Comparison of ENCODE assay signal across 25 cellular contexts in genomic region chr14:104356738-104357688, GRCh38.
A peak's percentile ranks its signal among the peaks of the same experiment; 100 is the strongest.
DNase-seq lines count a peak whose midpoint lies in the region; ATAC-seq and TF ChIP-seq lines count a peak whose summit lies in the region.
"Had no signal": no experiment of that assay in that cellular context is flagged by ENCODE, and none has a peak within 500 bp of the region (broad histone marks: within the 10 kb centered on the region; RNA-seq: fewer than 3 reads in every experiment).

No MANE protein-coding gene starts in this region.

- H3K27me3 ChIP-seq in endodermal cell (ENCODE audit: control insufficient read depth, insufficient read depth, low read length, poor library complexity, severe bottlenecking) = no peaks in the 10 kb centered on the region
- H3K27me3 ChIP-seq: ascending aorta, cardiac muscle cell, testis had no signal

- no peak for ATAC-seq in HG02852 (IDR thresholded peaks at IDR 0.05; ENCODE audit: unreplicated experiment)
- ATAC-seq: activated CD8-positive, alpha-beta T cell treated with anti-CD3 and anti-CD28 coated beads for 36 hours; effector memory CD8-positive, alpha-beta T cell had no signal

- H3K4me3 Mint-ChIP-seq in CD14-positive monocyte (no peak overlapping the region), endodermal cell (no peak overlapping the region)
- H3K4me3 Mint-ChIP-seq: activated CD8-positive, alpha-beta T cell treated with anti-CD3 and anti-CD28 coated beads for 36 hours; activated naive CD4-positive, alpha-beta T cell treated with anti-CD3 and anti-CD28 coated beads, Interleukin-2, amount 50 U/mL, for 24 hours; CD4-positive, alpha-beta T cell; effector memory CD8-positive, alpha-beta T cell; nephron progenitor cell had no signal

- H3K4me1 Mint-ChIP-seq in CD14-positive monocyte (no peaks in the 10 kb centered on the region), endodermal cell (no peaks in the 10 kb centered on the region)
- H3K4me1 Mint-ChIP-seq: activated naive CD4-positive, alpha-beta T cell treated with anti-CD3 and anti-CD28 coated beads, Interleukin-2, amount 50 U/mL, for 24 hours had no signal

- no peaks in the 10 kb centered on the region for H3K9me3 ChIP-seq in endodermal cell (ENCODE audit: control insufficient read depth, low read length)
- H3K9me3 ChIP-seq: ascending aorta, testis had no signal

- H3K36me3 ChIP-seq in endodermal cell (ENCODE audit: control insufficient read depth, insufficient read depth, low read length) = no peaks in the 10 kb centered on the region
- H3K36me3 ChIP-seq: ascending aorta, cardiac muscle cell had no signal

- H3K27me3 Mint-ChIP-seq in CD14-positive monocyte (ENCODE audit: low read depth in 3 of 3) (peaks cover 0 to 2% (median 2%) of the 10 kb centered on the region in 3 donors), endodermal cell (ENCODE audit: insufficient read depth) (no peaks in the 10 kb centered on the region)
- H3K27me3 Mint-ChIP-seq: activated CD8-positive, alpha-beta T cell treated with anti-CD3 and anti-CD28 coated beads for 36 hours; activated naive CD4-positive, alpha-beta T cell treated with anti-CD3 and anti-CD28 coated beads, Interleukin-2, amount 50 U/mL, for 24 hours had no signal

- TF ChIP-seq CTCF in CD14-positive monocyte (IDR thresholded peaks at IDR 0.05) (no peak), endodermal cell (conservative IDR thresholded peaks at IDR 0.05) (no peak)

- WGBS in endodermal cell (ENCODE audit: insufficient coverage in 1 of 2, insufficient read length in 1 of 2), 2 experiments = 93 to 95% methylated on average over 26 to 30 of the region's 30 CpGs

- H3K4me1 ChIP-seq in endodermal cell (ENCODE audit: control insufficient read depth, insufficient read depth, low read length) = no peaks in the 10 kb centered on the region
- H3K4me1 ChIP-seq: ascending aorta, testis had no signal

- no peak overlapping the region for H3K4me3 ChIP-seq in endodermal cell (ENCODE audit: low read length)
- H3K4me3 ChIP-seq: ascending aorta, cardiac muscle cell, testis had no signal

- H3K36me3 Mint-ChIP-seq in CD14-positive monocyte (no peaks in the 10 kb centered on the region), endodermal cell (ENCODE audit: low read depth) (no peaks in the 10 kb centered on the region)
- H3K36me3 Mint-ChIP-seq: activated naive CD4-positive, alpha-beta T cell treated with anti-CD3 and anti-CD28 coated beads, Interleukin-2, amount 50 U/mL, for 24 hours had no signal

- intact Hi-C loops in CD14-positive monocyte (cut with micrococcal nuclease) (no loop called here), posterior vena cava (cut with DNase I) (no loop called here)

- H3K9me3 Mint-ChIP-seq in CD14-positive monocyte (peaks cover 1 to 7% (median 3%) of the 10 kb centered on the region in 7 donors), endodermal cell (no peaks in the 10 kb centered on the region)
- H3K9me3 Mint-ChIP-seq: activated CD8-positive, alpha-beta T cell treated with anti-CD3 and anti-CD28 coated beads for 36 hours; activated naive CD4-positive, alpha-beta T cell treated with anti-CD3 and anti-CD28 coated beads, Interleukin-2, amount 50 U/mL, for 24 hours; CD4-positive, alpha-beta T cell; effector memory CD8-positive, alpha-beta T cell had no signal

- H3K27ac ChIP-seq in endodermal cell (ENCODE audit: low read depth, low read length) = no peak overlapping the region
- H3K27ac ChIP-seq: ascending aorta, cardiac muscle cell, testis had no signal

- peak; percentile 7 for DNase-seq in activated CD8-positive, alpha-beta memory T cell treated with anti-CD3 and anti-CD28 coated beads, Interleukin-2, amount 50 U/mL, for 4 hours
- no peak for DNase-seq in activated CD8-positive, alpha-beta memory T cell treated with anti-CD3 and anti-CD28 coated beads for 24 hours
- peak; percentile 27 for DNase-seq in CD14-positive monocyte (ENCODE audit: low spot score)
- peak; percentile 40 for DNase-seq in endodermal cell
- peak; percentile 68 for DNase-seq in posterior vena cava (ENCODE audit: low spot score)
- no peak for DNase-seq in NCI-H2227 treated with DMSO at 0.1 percent for 48 hours (lab: John Stamatoyannopoulos, UW)
- DNase-seq in kidney glomerular epithelial cell (lab: John Stamatoyannopoulos, UW) = no peak
- DNase-seq: 8988T; activated CD8-positive, alpha-beta T cell treated with anti-CD3 and anti-CD28 coated beads for 36 hours; activated T-cell treated with anti-CD3 and anti-CD28 coated beads for 4 hours; cortex of kidney; effector memory CD8-positive, alpha-beta T cell; mammary epithelial cell; NCI-H1092 treated with DMSO at 0.1 percent for 48 hours; NCI-H187 treated with DMSO at 0.1 percent for 48 hours; NCI-H526 treated with DMSO at 0.1 percent for 48 hours; nephron progenitor cell; stimulated activated naive CD4-positive, alpha-beta T cell; testis had no signal

- H3K27ac Mint-ChIP-seq in CD14-positive monocyte (peak overlapping the region in 1 of 7 donors; percentile 72), endodermal cell (no peak overlapping the region)
- H3K27ac Mint-ChIP-seq: activated CD8-positive, alpha-beta T cell treated with anti-CD3 and anti-CD28 coated beads for 36 hours; activated naive CD4-positive, alpha-beta T cell treated with anti-CD3 and anti-CD28 coated beads, Interleukin-2, amount 50 U/mL, for 24 hours; CD4-positive, alpha-beta T cell; nephron progenitor cell; progenitor cell of endocrine pancreas had no signal

- no peak overlapping the region for H3K9ac ChIP-seq in endodermal cell (ENCODE audit: extremely low read depth, low read length, poor library complexity, severe bottlenecking)

Comparison
In these comparisons a context has a peak if more than half of its experiments do, and no peak if none do; other contexts are left out.
1. DNase-seq: peak in activated CD8-positive, alpha-beta memory T cell treated with anti-CD3 and anti-CD28 coated beads, Interleukin-2, amount 50 U/mL, for 4 hours (single experiment), CD14-positive monocyte (single experiment), endodermal cell (single experiment) and posterior vena cava (single experiment); none in activated CD8-positive, alpha-beta memory T cell treated with anti-CD3 and anti-CD28 coated beads for 24 hours (single experiment), NCI-H2227 treated with DMSO at 0.1 percent for 48 hours (single experiment) and kidney glomerular epithelial cell (single experiment).